Comparison of ENCODE assay signal across 8 cellular contexts in the genomic region with DNA sequence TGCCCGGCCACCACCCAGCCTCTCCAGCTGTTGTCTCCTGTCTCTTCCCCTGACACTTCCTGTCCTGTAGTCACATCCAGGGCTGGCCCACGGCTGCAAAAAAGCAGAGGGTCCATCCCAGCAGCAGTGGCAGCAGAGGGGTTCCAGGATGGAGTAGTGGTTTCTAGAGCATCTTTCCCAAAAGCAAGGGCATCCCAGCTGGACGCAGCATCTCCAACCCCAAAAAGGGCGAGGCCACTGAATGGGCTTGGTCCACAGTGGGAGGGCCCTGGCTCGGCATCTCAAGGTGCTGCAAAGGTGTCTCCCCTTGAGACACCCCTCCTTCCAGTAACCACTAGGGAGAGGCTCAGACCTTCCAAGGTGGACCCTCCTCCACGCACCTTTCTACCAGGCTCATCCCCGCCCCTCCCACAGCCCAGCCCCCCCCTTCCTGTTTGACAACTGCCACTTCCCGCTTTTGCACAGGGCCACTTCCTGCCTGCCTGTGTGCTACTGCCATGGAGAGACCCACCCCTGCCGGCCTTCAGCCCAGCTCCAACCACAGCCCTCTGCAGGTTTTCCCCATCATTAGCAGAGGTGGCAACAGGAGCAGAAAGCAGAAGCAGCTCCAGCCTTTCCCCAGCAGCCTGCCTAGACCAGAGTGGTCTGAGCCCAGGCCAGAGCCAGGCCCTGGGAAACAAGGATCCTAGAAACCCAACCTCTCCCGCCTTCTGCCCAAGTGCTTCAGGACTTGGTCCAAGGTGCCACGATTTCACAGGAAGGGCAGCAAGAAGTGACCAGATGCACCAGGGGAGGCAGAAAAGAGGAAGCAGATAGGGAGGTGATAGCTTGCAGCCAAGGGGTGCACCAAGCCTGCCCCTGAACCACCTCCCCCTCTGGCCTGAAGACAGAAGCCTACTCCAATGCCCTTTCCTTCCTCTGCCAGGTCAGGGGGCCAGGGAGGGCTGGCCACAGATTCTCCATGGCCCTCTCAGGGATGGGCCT. TPM values are rescaled to one million over a fixed set of nuclear protein-coding genes. Genes with fewer than 3 reads are reported as not detected.
DNase-seq lines count a peak whose midpoint lies in the region; ATAC-seq, FAIRE-seq and TF ChIP-seq lines count a peak whose summit lies in the region.

No MANE protein-coding gene starts in this region.

- H3K4me3 Mint-ChIP-seq in nephron progenitor cell, result no peak overlapping the region

- peaks cover 13% of the 10 kb centered on the region for H3K36me3 Mint-ChIP-seq in nephron progenitor cell (ENCODE audit: low read depth)

- H3K4me1 ChIP-seq in upper lobe of left lung, result peaks cover 24 to 43% (median 30%) of the 10 kb centered on the region in 4 donors

- peaks cover 0 to 33% (median 17%) of the 10 kb centered on the region in 4 donors for H3K36me3 ChIP-seq in upper lobe of left lung

- no peaks in the 10 kb centered on the region for H3K9me3 Mint-ChIP-seq in nephron progenitor cell

- H3K4me1 Mint-ChIP-seq in nephron progenitor cell, result peaks cover 41% of the 10 kb centered on the region

- no peaks in the 10 kb centered on the region for H3K27me3 ChIP-seq in upper lobe of left lung

- peaks cover 2% of the 10 kb centered on the region for H3K27me3 Mint-ChIP-seq in nephron progenitor cell (ENCODE audit: low read depth, poor library complexity)

- DNase-seq in AML-193 (lab: John Stamatoyannopoulos, UW) (peak; percentile 93 to 96), MV-4-11 (lab: John Stamatoyannopoulos, UW) (peak; percentile 91), activated T-helper 1 cell treated with Interleukin-2 at 50 U/mL for 16 hours (ENCODE audit: low read depth) (peak; percentile 44), left colon (peak; percentile 62 to 64), upper lobe of left lung (peak in 1 of 2 donors; percentile 85), nephron progenitor cell (no peak), RCC 7860 (ENCODE audit: low spot score) (no peak)

- FAIRE-seq in RCC 7860 (lab: Jason Lieb, UNC), result no peak

- H3K27ac Mint-ChIP-seq in nephron progenitor cell, result no peak overlapping the region

- H3K4me3 ChIP-seq in upper lobe of left lung, result peak overlapping the region in 3 of 4 donors; percentile 10 to 29 (median 10)

- intact Hi-C loops in left colon (cut with DNase I, micrococcal nuclease), result no loop called here

- ATAC-seq in GM21447 (IDR thresholded peaks at IDR 0.05; ENCODE audit: unreplicated experiment) (peak; percentile 81), left colon (peak; percentile 89), upper lobe of left lung (ENCODE audit: low FRiP score in 2 of 2) (peak; percentile 74 to 77)

- no peak for TF ChIP-seq CTCF in upper lobe of left lung (IDR thresholded peaks at IDR 0.05)
- TF ChIP-seq CTCF in nephron progenitor cell (IDR thresholded peaks at IDR 0.05), result no peak

- peak overlapping the region; percentile 58 to 88 (median 80) for H3K27ac ChIP-seq in upper lobe of left lung

- TF ChIP-seq POLR2A in upper lobe of left lung (IDR thresholded peaks at IDR 0.05), result no peak

- 25 to 32% methylated on average over 9 to 11 of the region's 11 CpGs for WGBS in upper lobe of left lung, 2 donors

- no peak for TF ChIP-seq EP300 in upper lobe of left lung (IDR thresholded peaks at IDR 0.05)

- H3K9me3 ChIP-seq in upper lobe of left lung, result no peaks in the 10 kb centered on the region

RNA-seq across cellular contexts. Expression of gene CAMK2G, which starts 8.6 kb away (rescaled TPM):
- total RNA-seq in left colon (10 to 100 TPM; 52.3 to 56.1 TPM), upper lobe of left lung (10 to 100 TPM; 25.7 to 52.3 (median 43.0) TPM)

RNA-seq across cellular contexts. Expression of gene PLAU, which starts 45.2 kb away (rescaled TPM):
- total RNA-seq in left colon (1 to 10 TPM; 3.5 to 7.1 TPM), upper lobe of left lung (10 to 100 TPM in 3 of 6 donors, 1 to 10 TPM in 3; 8.2 to 38.8 (median 12.4) TPM)

RNA-seq across cellular contexts. Expression of gene NDST2, which starts 54.4 kb away (rescaled TPM):
- total RNA-seq in left colon, result 10 to 100 TPM; 21.4 to 24.3 TPM
- 10 to 100 TPM; 26.4 to 92.2 (median 38.3) TPM for total RNA-seq in upper lobe of left lung

Comparison
In these comparisons a context has a peak if more than half of its experiments do, and no peak if none do; other contexts are left out.
1. DNase-seq: peak in AML-193 (2 of 2), MV-4-11 (single experiment), activated T-helper 1 cell treated with Interleukin-2 at 50 U/mL for 16 hours (single experiment) and left colon (2 of 2); none in nephron progenitor cell (single experiment) and RCC 7860 (single experiment).
2. Peak in every context shown above with its lines, with median percentiles within 50 percentile points of each other: ATAC-seq.